ENCODE assay signal across 1 cellular context in the genomic region with DNA sequence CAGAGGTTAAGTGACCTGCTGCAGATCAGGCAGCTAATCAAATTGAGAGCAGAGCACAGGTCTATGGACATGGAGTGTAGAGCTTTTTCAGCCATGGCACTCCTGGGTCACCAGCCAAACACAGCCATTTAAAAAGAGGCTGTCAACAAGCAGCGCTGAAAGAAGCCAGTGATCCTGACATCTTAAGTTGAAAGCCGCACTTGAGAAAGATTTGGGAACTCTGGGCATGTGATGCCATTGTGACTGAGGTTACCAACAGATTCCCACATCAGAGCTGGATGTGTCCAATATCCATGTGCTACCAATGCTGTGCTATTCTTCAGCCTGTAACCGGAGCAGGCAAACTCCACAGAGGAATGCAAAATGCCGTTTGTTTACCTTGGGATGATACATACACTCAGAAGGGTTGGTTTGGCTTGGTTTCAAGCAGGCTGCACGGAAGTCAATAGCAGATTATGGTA.
TF ChIP-seq lines count a peak whose summit lies in the region.

No MANE protein-coding gene starts in this region.

TF ChIP-seq in HepG2, 621 proteins besides CTCF, POLR2A, EP300 and RAD21 (continued from another document):
- TF ChIP-seq TCF7L2 (IDR thresholded peaks at IDR 0.05; ENCODE audit: low read depth, low read length) (no peak), FOSL2 (CRISPR knock-in tag; IDR thresholded peaks at IDR 0.05) (peak; percentile 74), SMAD3 (CRISPR knock-in tag; IDR thresholded peaks at IDR 0.05) (no peak), ZNF17 (CRISPR knock-in tag; IDR thresholded peaks at IDR 0.05) (no peak), ZNF10 (CRISPR knock-in tag; IDR thresholded peaks at IDR 0.05; ENCODE audit: borderline replicate concordance, low read depth) (no peak), SP1 (IDR thresholded peaks at IDR 0.05) (no peak), SP1 (CRISPR knock-in tag; IDR thresholded peaks at IDR 0.05) (no peak), ZNF747 (CRISPR knock-in tag; IDR thresholded peaks at IDR 0.05; ENCODE audit: borderline replicate concordance) (no peak), PHF8 (CRISPR knock-in tag; IDR thresholded peaks at IDR 0.05) (no peak), CCAR2 (optimal IDR thresholded peaks at IDR 0.05; ENCODE audit: low read depth, low read length) (no peak), ZC3H4 (CRISPR knock-in tag; IDR thresholded peaks at IDR 0.05; ENCODE audit: borderline replicate concordance) (no peak), SATB2 (CRISPR knock-in tag; IDR thresholded peaks at IDR 0.05) (no peak), CREB1 (IDR thresholded peaks at IDR 0.05) (no peak), CREB1 (CRISPR knock-in tag; IDR thresholded peaks at IDR 0.05) (no peak), SNAI1 (CRISPR knock-in tag; IDR thresholded peaks at IDR 0.05; ENCODE audit: borderline replicate concordance) (no peak), ZNF605 (CRISPR knock-in tag; IDR thresholded peaks at IDR 0.05) (0 out of 2 replicates have a peak, but pooled peaks have one; percentile 34), ZFP36L1 (CRISPR knock-in tag; IDR thresholded peaks at IDR 0.05) (0 out of 2 replicates have a peak, but pooled peaks have one; percentile 33), RXRB (CRISPR knock-in tag; IDR thresholded peaks at IDR 0.05; ENCODE audit: borderline replicate concordance) (no peak), GATAD2A (CRISPR knock-in tag; IDR thresholded peaks at IDR 0.05) (0 out of 2 replicates have a peak, but pooled peaks have one; percentile 18), SSRP1 (CRISPR knock-in tag; IDR thresholded peaks at IDR 0.05) (no peak), ZMYM2 (CRISPR knock-in tag; IDR thresholded peaks at IDR 0.05) (no peak), RFXAP (CRISPR knock-in tag; IDR thresholded peaks at IDR 0.05; ENCODE audit: borderline replicate concordance) (no peak), ZNF12 (CRISPR knock-in tag; IDR thresholded peaks at IDR 0.05) (no peak), ISX (CRISPR knock-in tag; conservative IDR thresholded peaks at IDR 0.05) (no peak), ZNF138 (CRISPR knock-in tag; IDR thresholded peaks at IDR 0.05; ENCODE audit: low read depth) (no peak), RFX5 (IDR thresholded peaks at IDR 0.05; ENCODE audit: low read depth, low read length) (no peak), PHB2 (IDR thresholded peaks at IDR 0.05; ENCODE audit: partially characterized antibody) (no peak)
- TF ChIP-seq, protein P1, sequence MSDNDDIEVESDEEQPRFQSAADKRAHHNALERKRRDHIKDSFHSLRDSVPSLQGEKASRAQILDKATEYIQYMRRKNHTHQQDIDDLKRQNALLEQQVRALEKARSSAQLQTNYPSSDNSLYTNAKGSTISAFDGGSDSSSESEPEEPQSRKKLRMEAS (IDR thresholded peaks at IDR 0.05) = no peak
- TF ChIP-seq, protein P2, sequence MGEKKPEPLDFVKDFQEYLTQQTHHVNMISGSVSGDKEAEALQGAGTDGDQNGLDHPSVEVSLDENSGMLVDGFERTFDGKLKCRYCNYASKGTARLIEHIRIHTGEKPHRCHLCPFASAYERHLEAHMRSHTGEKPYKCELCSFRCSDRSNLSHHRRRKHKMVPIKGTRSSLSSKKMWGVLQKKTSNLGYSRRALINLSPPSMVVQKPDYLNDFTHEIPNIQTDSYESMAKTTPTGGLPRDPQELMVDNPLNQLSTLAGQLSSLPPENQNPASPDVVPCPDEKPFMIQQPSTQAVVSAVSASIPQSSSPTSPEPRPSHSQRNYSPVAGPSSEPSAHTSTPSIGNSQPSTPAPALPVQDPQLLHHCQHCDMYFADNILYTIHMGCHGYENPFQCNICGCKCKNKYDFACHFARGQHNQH (CRISPR knock-in tag; IDR thresholded peaks at IDR 0.05) = no peak
- TF ChIP-seq, protein P3, sequence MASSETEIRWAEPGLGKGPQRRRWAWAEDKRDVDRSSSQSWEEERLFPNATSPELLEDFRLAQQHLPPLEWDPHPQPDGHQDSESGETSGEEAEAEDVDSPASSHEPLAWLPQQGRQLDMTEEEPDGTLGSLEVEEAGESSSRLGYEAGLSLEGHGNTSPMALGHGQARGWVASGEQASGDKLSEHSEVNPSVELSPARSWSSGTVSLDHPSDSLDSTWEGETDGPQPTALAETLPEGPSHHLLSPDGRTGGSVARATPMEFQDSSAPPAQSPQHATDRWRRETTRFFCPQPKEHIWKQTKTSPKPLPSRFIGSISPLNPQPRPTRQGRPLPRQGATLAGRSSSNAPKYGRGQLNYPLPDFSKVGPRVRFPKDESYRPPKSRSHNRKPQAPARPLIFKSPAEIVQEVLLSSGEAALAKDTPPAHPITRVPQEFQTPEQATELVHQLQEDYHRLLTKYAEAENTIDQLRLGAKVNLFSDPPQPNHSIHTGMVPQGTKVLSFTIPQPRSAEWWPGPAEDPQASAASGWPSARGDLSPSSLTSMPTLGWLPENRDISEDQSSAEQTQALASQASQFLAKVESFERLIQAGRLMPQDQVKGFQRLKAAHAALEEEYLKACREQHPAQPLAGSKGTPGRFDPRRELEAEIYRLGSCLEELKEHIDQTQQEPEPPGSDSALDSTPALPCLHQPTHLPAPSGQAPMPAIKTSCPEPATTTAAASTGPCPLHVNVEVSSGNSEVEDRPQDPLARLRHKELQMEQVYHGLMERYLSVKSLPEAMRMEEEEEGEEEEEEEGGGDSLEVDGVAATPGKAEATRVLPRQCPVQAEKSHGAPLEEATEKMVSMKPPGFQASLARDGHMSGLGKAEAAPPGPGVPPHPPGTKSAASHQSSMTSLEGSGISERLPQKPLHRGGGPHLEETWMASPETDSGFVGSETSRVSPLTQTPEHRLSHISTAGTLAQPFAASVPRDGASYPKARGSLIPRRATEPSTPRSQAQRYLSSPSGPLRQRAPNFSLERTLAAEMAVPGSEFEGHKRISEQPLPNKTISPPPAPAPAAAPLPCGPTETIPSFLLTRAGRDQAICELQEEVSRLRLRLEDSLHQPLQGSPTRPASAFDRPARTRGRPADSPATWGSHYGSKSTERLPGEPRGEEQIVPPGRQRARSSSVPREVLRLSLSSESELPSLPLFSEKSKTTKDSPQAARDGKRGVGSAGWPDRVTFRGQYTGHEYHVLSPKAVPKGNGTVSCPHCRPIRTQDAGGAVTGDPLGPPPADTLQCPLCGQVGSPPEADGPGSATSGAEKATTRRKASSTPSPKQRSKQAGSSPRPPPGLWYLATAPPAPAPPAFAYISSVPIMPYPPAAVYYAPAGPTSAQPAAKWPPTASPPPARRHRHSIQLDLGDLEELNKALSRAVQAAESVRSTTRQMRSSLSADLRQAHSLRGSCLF (CRISPR knock-in tag; IDR thresholded peaks at IDR 0.05; ENCODE audit: borderline replicate concordance) = no peak
- TF ChIP-seq, protein P4, sequence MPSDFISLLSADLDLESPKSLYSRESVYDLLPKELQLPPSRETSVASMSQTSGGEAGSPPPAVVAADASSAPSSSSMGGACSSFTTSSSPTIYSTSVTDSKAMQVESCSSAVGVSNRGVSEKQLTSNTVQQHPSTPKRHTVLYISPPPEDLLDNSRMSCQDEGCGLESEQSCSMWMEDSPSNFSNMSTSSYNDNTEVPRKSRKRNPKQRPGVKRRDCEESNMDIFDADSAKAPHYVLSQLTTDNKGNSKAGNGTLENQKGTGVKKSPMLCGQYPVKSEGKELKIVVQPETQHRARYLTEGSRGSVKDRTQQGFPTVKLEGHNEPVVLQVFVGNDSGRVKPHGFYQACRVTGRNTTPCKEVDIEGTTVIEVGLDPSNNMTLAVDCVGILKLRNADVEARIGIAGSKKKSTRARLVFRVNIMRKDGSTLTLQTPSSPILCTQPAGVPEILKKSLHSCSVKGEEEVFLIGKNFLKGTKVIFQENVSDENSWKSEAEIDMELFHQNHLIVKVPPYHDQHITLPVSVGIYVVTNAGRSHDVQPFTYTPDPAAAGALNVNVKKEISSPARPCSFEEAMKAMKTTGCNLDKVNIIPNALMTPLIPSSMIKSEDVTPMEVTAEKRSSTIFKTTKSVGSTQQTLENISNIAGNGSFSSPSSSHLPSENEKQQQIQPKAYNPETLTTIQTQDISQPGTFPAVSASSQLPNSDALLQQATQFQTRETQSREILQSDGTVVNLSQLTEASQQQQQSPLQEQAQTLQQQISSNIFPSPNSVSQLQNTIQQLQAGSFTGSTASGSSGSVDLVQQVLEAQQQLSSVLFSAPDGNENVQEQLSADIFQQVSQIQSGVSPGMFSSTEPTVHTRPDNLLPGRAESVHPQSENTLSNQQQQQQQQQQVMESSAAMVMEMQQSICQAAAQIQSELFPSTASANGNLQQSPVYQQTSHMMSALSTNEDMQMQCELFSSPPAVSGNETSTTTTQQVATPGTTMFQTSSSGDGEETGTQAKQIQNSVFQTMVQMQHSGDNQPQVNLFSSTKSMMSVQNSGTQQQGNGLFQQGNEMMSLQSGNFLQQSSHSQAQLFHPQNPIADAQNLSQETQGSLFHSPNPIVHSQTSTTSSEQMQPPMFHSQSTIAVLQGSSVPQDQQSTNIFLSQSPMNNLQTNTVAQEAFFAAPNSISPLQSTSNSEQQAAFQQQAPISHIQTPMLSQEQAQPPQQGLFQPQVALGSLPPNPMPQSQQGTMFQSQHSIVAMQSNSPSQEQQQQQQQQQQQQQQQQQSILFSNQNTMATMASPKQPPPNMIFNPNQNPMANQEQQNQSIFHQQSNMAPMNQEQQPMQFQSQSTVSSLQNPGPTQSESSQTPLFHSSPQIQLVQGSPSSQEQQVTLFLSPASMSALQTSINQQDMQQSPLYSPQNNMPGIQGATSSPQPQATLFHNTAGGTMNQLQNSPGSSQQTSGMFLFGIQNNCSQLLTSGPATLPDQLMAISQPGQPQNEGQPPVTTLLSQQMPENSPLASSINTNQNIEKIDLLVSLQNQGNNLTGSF (CRISPR knock-in tag; IDR thresholded peaks at IDR 0.05) = no peak
- TF ChIP-seq, protein P5, sequence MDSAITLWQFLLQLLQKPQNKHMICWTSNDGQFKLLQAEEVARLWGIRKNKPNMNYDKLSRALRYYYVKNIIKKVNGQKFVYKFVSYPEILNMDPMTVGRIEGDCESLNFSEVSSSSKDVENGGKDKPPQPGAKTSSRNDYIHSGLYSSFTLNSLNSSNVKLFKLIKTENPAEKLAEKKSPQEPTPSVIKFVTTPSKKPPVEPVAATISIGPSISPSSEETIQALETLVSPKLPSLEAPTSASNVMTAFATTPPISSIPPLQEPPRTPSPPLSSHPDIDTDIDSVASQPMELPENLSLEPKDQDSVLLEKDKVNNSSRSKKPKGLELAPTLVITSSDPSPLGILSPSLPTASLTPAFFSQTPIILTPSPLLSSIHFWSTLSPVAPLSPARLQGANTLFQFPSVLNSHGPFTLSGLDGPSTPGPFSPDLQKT (CRISPR knock-in tag; IDR thresholded peaks at IDR 0.05; ENCODE audit: borderline replicate concordance) = no peak
- TF ChIP-seq, protein P6, sequence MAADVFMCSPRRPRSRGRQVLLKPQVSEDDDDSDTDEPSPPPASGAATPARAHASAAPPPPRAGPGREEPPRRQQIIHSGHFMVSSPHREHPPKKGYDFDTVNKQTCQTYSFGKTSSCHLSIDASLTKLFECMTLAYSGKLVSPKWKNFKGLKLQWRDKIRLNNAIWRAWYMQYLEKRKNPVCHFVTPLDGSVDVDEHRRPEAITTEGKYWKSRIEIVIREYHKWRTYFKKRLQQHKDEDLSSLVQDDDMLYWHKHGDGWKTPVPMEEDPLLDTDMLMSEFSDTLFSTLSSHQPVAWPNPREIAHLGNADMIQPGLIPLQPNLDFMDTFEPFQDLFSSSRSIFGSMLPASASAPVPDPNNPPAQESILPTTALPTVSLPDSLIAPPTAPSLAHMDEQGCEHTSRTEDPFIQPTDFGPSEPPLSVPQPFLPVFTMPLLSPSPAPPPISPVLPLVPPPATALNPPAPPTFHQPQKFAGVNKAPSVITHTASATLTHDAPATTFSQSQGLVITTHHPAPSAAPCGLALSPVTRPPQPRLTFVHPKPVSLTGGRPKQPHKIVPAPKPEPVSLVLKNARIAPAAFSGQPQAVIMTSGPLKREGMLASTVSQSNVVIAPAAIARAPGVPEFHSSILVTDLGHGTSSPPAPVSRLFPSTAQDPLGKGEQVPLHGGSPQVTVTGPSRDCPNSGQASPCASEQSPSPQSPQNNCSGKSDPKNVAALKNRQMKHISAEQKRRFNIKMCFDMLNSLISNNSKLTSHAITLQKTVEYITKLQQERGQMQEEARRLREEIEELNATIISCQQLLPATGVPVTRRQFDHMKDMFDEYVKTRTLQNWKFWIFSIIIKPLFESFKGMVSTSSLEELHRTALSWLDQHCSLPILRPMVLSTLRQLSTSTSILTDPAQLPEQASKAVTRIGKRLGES (CRISPR knock-in tag; IDR thresholded peaks at IDR 0.05; ENCODE audit: borderline replicate concordance) = no peak
- TF ChIP-seq, protein P7, sequence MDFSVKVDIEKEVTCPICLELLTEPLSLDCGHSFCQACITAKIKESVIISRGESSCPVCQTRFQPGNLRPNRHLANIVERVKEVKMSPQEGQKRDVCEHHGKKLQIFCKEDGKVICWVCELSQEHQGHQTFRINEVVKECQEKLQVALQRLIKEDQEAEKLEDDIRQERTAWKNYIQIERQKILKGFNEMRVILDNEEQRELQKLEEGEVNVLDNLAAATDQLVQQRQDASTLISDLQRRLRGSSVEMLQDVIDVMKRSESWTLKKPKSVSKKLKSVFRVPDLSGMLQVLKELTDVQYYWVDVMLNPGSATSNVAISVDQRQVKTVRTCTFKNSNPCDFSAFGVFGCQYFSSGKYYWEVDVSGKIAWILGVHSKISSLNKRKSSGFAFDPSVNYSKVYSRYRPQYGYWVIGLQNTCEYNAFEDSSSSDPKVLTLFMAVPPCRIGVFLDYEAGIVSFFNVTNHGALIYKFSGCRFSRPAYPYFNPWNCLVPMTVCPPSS (IDR thresholded peaks at IDR 0.05) = no peak
- TF ChIP-seq, protein P8, sequence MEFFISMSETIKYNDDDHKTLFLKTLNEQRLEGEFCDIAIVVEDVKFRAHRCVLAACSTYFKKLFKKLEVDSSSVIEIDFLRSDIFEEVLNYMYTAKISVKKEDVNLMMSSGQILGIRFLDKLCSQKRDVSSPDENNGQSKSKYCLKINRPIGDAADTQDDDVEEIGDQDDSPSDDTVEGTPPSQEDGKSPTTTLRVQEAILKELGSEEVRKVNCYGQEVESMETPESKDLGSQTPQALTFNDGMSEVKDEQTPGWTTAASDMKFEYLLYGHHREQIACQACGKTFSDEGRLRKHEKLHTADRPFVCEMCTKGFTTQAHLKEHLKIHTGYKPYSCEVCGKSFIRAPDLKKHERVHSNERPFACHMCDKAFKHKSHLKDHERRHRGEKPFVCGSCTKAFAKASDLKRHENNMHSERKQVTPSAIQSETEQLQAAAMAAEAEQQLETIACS (CRISPR knock-in tag; IDR thresholded peaks at IDR 0.05) = no peak
- TF ChIP-seq, protein P9, sequence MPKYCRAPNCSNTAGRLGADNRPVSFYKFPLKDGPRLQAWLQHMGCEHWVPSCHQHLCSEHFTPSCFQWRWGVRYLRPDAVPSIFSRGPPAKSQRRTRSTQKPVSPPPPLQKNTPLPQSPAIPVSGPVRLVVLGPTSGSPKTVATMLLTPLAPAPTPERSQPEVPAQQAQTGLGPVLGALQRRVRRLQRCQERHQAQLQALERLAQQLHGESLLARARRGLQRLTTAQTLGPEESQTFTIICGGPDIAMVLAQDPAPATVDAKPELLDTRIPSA (CRISPR knock-in tag; IDR thresholded peaks at IDR 0.05; ENCODE audit: borderline replicate concordance) = no peak
